ENCODE assay signal across 8 cellular contexts in the genomic region with DNA sequence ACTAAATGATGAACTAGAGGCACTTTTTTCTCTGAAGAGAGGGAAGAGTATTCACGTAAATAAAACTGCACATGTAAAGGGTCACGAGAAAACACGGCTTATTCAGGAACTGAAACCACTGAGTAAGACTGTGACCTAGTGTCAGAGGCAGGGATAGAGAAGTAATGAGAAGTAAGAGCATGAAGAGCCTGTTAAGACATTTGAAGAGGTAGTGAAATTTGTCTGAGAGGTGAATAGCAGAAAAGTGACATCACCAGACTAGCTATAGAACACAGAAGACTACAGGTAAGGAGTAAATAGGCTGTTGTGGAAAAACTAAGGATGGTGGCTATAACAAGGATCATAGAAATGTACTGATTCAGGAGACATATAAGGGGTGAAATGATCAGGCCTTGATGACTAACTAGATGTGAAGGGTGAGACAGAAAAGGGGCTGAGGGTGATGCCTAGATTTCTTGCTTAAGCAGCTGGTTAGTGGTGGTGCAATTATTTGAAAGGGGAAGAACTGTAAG.
DNase-seq lines count a peak whose midpoint lies in the region; ATAC-seq and TF ChIP-seq lines count a peak whose summit lies in the region.

No MANE protein-coding gene starts in this region.

- ATAC-seq in GM21381 (IDR thresholded peaks at IDR 0.05; ENCODE audit: unreplicated experiment) (peak; percentile 99), HG03558 (IDR thresholded peaks at IDR 0.05; ENCODE audit: extremely low read depth, unreplicated experiment) (peak; percentile 94), left cardiac atrium (peak; percentile 57 to 71)

- intact Hi-C loops in left cardiac atrium (cut with DNase I) = no loop called here

- peak; percentile 91 for DNase-seq in GM12864 (ENCODE audit: low read depth)
- no peak for DNase-seq in left cardiac atrium
- DNase-seq in foreskin melanocyte = no peak
- DNase-seq in kidney tubule cell (ENCODE audit: low spot score) = no peak
- no peak for DNase-seq in AML-193 (lab: John Stamatoyannopoulos, UW)
- DNase-seq in activated effector memory CD4-positive, alpha-beta T cell treated with anti-CD3 and anti-CD28 coated beads, Interleukin-2, amount 50 U/mL, for 16 hours = no peak

- no peak for TF ChIP-seq CTCF in GM12864 (IDR thresholded peaks at IDR 0.05; ENCODE audit: low read depth, low read length, missing control alignments)

- H3K4me3 ChIP-seq in GM12864 (ENCODE audit: low read depth, low read length) = no peak overlapping the region
